In the genomic region with DNA sequence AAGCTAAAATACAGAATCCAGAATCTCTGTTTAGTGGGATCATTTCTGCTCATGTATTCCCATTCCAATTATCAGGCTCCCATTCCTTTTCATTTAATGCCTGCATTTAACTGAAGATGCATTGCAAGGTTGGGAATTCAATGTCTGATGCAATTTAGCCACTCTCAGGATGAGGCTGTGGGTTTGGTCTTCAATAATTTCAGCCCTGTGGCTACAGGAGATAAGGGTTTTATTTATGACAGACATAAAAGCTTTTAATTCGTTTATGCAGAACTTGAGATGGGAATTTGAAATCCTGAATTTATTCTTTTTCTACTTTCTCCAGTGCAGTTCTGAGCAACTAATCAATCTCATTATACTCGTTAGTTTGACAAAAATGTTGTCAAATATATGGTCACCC, we compare ENCODE assay signal across 22 cellular contexts.
A peak's percentile ranks its signal among the peaks of the same experiment; 100 is the strongest.
DNase-seq lines count a peak whose midpoint lies in the region; ATAC-seq, FAIRE-seq and TF ChIP-seq lines count a peak whose summit lies in the region.
"Had no signal": no experiment of that assay in that cellular context is flagged by ENCODE, and none has a peak within 500 bp of the region (broad histone marks: within the 10 kb centered on the region; RNA-seq: fewer than 3 reads in every experiment).

No MANE protein-coding gene starts in this region.

- no peak for DNase-seq in GM23338 (ENCODE audit: low spot score)
- peak; percentile 40 for DNase-seq in SK-N-DZ (ENCODE audit: low spot score)
- DNase-seq in activated effector memory CD4-positive, alpha-beta T cell treated with Interleukin-2 at 50 U/mL for 16 hours, result no peak
- DNase-seq in dermis blood vessel endothelial cell, result no peak
- no peak for DNase-seq in foreskin fibroblast
- no peak for DNase-seq in pancreas
- DNase-seq: 8988T; ACHN; AML-193; C1 segment of cervical spinal cord; Calu3; CD4-positive, alpha-beta memory T cell; COR-L47; DMS53; DMS79 treated with DMSO at 0.1 percent for 48 hours; GF-D8; H9 had no signal

- H4K20me1 ChIP-seq in GM23338 (replicated peaks; ENCODE audit: insufficient read depth), result no peaks in the 10 kb centered on the region

- no peak for ATAC-seq in GM23338
- ATAC-seq in SK-N-SH treated with all-trans-retinoic acid at 6 μM for 48 hours, result no peak
- ATAC-seq in pancreas, result no peak
- ATAC-seq: A549, HCT116 had no signal

- peak overlapping the region; percentile 39; the same call in 1 of the 2 replicates for H2AFZ ChIP-seq in GM23338

- peaks cover 2% of the 10 kb centered on the region for H3K27me3 Mint-ChIP-seq in GM23338 (ENCODE audit: insufficient read depth, low read depth, poor library complexity)
- H3K27me3 Mint-ChIP-seq: CD4-positive, alpha-beta memory T cell had no signal

- H3K27ac Mint-ChIP-seq in GM23338, result no peak overlapping the region
- H3K27ac Mint-ChIP-seq: CD4-positive, alpha-beta memory T cell; H9 had no signal

- H3K36me3 ChIP-seq in GM23338 (ENCODE audit: insufficient read depth) (no peaks in the 10 kb centered on the region), pancreas (no peaks in the 10 kb centered on the region)

- intact Hi-C loops in pancreas (cut with DNase I), result no loop called here

- no peak overlapping the region for H3K4me2 ChIP-seq in GM23338
- H3K4me2 ChIP-seq: A549 had no signal

- H3K4me3 ChIP-seq in GM23338 (no peak overlapping the region), foreskin fibroblast (ENCODE audit: low read depth in 1 of 2, low read length in 2 of 2) (no peak overlapping the region), pancreas (no peak overlapping the region)
- H3K4me3 ChIP-seq: A549 had no signal

- H3K4me1 Mint-ChIP-seq in GM23338, result no peaks in the 10 kb centered on the region
- H3K4me1 Mint-ChIP-seq: CD4-positive, alpha-beta memory T cell; H9 had no signal

- no peaks in the 10 kb centered on the region for H3K36me3 Mint-ChIP-seq in GM23338 (ENCODE audit: low read depth)
- H3K36me3 Mint-ChIP-seq: CD4-positive, alpha-beta memory T cell had no signal

- no peak for FAIRE-seq in pancreas (lab: Jason Lieb, UNC)
- FAIRE-seq: A549, GM12891, GM18507 had no signal

- no peaks in the 10 kb centered on the region for H3K9me3 Mint-ChIP-seq in GM23338
- H3K9me3 Mint-ChIP-seq: H9 had no signal

- H3K9me3 ChIP-seq in pancreas, result no peaks in the 10 kb centered on the region
- H3K9me3 ChIP-seq: A549 had no signal

- H3F3A ChIP-seq in GM23338 (replicated peaks; ENCODE audit: low read depth), result no peaks in the 10 kb centered on the region

- H3K27ac ChIP-seq in GM23338 (ENCODE audit: low read depth) (no peak overlapping the region), pancreas (no peak overlapping the region)
- H3K27ac ChIP-seq: A549 had no signal

- H3K4me1 ChIP-seq in GM23338 (ENCODE audit: insufficient read depth), result no peaks in the 10 kb centered on the region
- H3K4me1 ChIP-seq in pancreas, result no peaks in the 10 kb centered on the region
- H3K4me1 ChIP-seq: A549 had no signal

- 28 to 37% methylated on average over 2 of the region's 2 CpGs for WGBS in pancreas, 2 donors

- no peaks in the 10 kb centered on the region; the same call in 1 of the 2 replicates for H3K9me2 ChIP-seq in GM23338 (ENCODE audit: insufficient read depth)

- H3K27me3 ChIP-seq in GM23338 (ENCODE audit: insufficient read depth) (no peaks in the 10 kb centered on the region), pancreas (no peaks in the 10 kb centered on the region)

- H3K79me2 ChIP-seq in GM23338 (replicated peaks; ENCODE audit: insufficient read depth), result no peaks in the 10 kb centered on the region

- TF ChIP-seq CTCF in GM23338 (conservative IDR thresholded peaks at IDR 0.05; ENCODE audit: low read depth in 2 of 2) (no peak), foreskin fibroblast (IDR thresholded peaks at IDR 0.05; ENCODE audit: low read depth, low read length) (no peak), pancreas (IDR thresholded peaks at IDR 0.05) (no peak)

- no peak overlapping the region for H3K4me3 Mint-ChIP-seq in GM23338
- H3K4me3 Mint-ChIP-seq: CD4-positive, alpha-beta memory T cell; H9 had no signal

TF ChIP-seq in GM23338, 12 proteins besides CTCF, POLR2A, EP300 and RAD21 (continues in another document):
- TF ChIP-seq REST (IDR thresholded peaks at IDR 0.05; ENCODE audit: unreplicated experiment) (no peak), ZNF114 (CRISPR knock-in tag; IDR thresholded peaks at IDR 0.05) (no peak), EZH2phosphoT487 (IDR thresholded peaks at IDR 0.05; ENCODE audit: unreplicated experiment) (no peak), CREB1 (CRISPR knock-in tag; IDR thresholded peaks at IDR 0.05; ENCODE audit: low read depth) (no peak)

TF ChIP-seq in SK-N-SH treated with all-trans-retinoic acid at 6 μM for 48 hours, 23 proteins besides CTCF, POLR2A, EP300 and RAD21:
- 0 out of 2 replicates have a peak, but pooled peaks have one; percentile 16 for TF ChIP-seq CREB5 (CRISPR knock-in tag; IDR thresholded peaks at IDR 0.05; ENCODE audit: low read depth)
- 0 out of 2 replicates have a peak, but pooled peaks have one; percentile 12 for TF ChIP-seq TCF4 (CRISPR knock-in tag; IDR thresholded peaks at IDR 0.05; ENCODE audit: borderline replicate concordance)
- peak; percentile 66 for TF ChIP-seq ISL1 (CRISPR knock-in tag; IDR thresholded peaks at IDR 0.05)
- TF ChIP-seq, protein P1, sequence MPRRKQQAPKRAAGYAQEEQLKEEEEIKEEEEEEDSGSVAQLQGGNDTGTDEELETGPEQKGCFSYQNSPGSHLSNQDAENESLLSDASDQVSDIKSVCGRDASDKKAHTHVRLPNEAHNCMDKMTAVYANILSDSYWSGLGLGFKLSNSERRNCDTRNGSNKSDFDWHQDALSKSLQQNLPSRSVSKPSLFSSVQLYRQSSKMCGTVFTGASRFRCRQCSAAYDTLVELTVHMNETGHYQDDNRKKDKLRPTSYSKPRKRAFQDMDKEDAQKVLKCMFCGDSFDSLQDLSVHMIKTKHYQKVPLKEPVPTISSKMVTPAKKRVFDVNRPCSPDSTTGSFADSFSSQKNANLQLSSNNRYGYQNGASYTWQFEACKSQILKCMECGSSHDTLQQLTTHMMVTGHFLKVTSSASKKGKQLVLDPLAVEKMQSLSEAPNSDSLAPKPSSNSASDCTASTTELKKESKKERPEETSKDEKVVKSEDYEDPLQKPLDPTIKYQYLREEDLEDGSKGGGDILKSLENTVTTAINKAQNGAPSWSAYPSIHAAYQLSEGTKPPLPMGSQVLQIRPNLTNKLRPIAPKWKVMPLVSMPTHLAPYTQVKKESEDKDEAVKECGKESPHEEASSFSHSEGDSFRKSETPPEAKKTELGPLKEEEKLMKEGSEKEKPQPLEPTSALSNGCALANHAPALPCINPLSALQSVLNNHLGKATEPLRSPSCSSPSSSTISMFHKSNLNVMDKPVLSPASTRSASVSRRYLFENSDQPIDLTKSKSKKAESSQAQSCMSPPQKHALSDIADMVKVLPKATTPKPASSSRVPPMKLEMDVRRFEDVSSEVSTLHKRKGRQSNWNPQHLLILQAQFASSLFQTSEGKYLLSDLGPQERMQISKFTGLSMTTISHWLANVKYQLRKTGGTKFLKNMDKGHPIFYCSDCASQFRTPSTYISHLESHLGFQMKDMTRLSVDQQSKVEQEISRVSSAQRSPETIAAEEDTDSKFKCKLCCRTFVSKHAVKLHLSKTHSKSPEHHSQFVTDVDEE (CRISPR knock-in tag; IDR thresholded peaks at IDR 0.05), result peak; percentile 72
- no peak for TF ChIP-seq CSDC2 (CRISPR knock-in tag; IDR thresholded peaks at IDR 0.05)
